In genomic region chr5:175102717-175103116, GRCh38 we compare ENCODE assay signal across 8 cellular contexts.
"Had no signal": no experiment of that assay in that cellular context is flagged by ENCODE, and none has a peak within 500 bp of the region (broad histone marks: within the 10 kb centered on the region; RNA-seq: fewer than 3 reads in every experiment).

No MANE protein-coding gene starts in this region.

- ATAC-seq: HepG2 had no signal

- H3K4me2 ChIP-seq: KMS-11 had no signal

- H3K9ac ChIP-seq: KMS-11 had no signal

- DNase-seq: IMR-90, Karpas-422, KBM-7, KG1 had no signal

- FAIRE-seq: HepG2, HTR-8/SVneo had no signal

- H3K27ac ChIP-seq: HL-60, KMS-11 had no signal
